In genomic region chr6:2078888-2079287, GRCh38 we compare ENCODE assay signal across 1 cellular context.
TF ChIP-seq lines count a peak whose summit lies in the region.

No MANE protein-coding gene starts in this region.

TF ChIP-seq in GM12878, 131 proteins besides CTCF, POLR2A, EP300 and RAD21 (continued from another document):
- TF ChIP-seq ZBTB40 (IDR thresholded peaks at IDR 0.05; ENCODE audit: borderline replicate concordance) (peak; percentile 79), MEF2A (IDR thresholded peaks at IDR 0.05; ENCODE audit: insufficient read depth, low read depth, low read length) (peak; percentile 77; the same call in 1 of the 2 replicates), CREM (IDR thresholded peaks at IDR 0.05; ENCODE audit: low read depth) (0 out of 2 replicates have a peak, but pooled peaks have one; percentile 15), RAD51 (IDR thresholded peaks at IDR 0.05) (no peak), ATF2 (IDR thresholded peaks at IDR 0.05; ENCODE audit: low read length) (peak; percentile 46), NFIC (IDR thresholded peaks at IDR 0.05; ENCODE audit: low read depth, low read length) (peak; percentile 68; the same call in 1 of the 2 replicates), ZNF384 (IDR thresholded peaks at IDR 0.05; ENCODE audit: borderline replicate concordance, low read depth, low read length) (peak; percentile 83), RUNX3 (IDR thresholded peaks at IDR 0.05; ENCODE audit: low read length) (peak; percentile 63; the same call in 1 of the 2 replicates)
TF ChIP-seq in GM12878: peak in this region for 10.
